Comparison of ENCODE assay signal across 9 cellular contexts in the genomic region with DNA sequence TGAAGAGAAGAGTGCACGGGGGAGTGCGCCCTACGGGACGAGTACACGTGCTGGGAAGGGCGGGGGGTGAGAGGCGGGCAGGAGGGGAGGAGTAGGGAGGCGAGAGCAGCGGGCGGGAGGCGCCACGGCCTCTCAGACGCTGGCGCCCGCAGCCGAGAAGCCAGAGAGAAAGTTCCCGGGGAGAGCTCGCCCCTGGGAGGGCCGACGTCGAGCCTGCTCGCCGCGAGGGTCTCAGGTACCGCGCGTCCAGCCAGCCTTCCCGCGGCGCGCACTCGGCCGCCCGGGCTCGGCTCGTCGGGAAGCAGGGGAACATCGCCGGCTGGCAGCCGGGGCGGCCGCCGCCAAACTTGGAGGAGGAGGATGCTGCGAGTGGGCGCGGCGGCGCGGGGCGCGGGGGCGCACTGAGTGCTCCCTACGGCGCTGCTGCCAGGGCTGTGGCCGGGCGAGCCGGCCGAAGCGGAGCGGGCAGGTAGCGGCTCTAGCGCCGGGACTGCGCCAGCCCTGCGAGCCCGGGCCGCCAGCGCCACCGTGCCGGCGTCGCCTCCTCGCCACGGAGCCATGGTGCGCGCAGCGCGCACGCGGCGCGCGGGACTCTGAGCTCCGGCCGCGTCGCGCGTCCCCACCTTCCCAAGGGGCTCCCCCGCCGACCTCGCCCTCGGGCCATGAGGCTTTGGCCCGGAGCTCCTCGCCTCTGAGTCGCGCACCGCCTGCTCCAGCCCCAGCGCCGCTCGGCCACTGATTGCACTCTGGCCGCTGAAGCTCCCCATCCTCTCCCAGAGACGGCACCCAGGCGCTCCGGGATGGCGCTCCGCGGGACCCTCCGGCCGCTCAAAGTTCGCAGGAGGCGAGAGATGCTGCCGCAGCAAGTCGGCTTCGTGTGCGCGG. TPM values are rescaled to one million over a fixed set of nuclear protein-coding genes. Genes with fewer than 3 reads are reported as not detected.
DNase-seq lines count a peak whose midpoint lies in the region; ATAC-seq, FAIRE-seq and TF ChIP-seq lines count a peak whose summit lies in the region.
"Had no signal": no experiment of that assay in that cellular context is flagged by ENCODE, and none has a peak within 500 bp of the region (broad histone marks: within the 10 kb centered on the region; RNA-seq: fewer than 3 reads in every experiment).

A gene with protein sequence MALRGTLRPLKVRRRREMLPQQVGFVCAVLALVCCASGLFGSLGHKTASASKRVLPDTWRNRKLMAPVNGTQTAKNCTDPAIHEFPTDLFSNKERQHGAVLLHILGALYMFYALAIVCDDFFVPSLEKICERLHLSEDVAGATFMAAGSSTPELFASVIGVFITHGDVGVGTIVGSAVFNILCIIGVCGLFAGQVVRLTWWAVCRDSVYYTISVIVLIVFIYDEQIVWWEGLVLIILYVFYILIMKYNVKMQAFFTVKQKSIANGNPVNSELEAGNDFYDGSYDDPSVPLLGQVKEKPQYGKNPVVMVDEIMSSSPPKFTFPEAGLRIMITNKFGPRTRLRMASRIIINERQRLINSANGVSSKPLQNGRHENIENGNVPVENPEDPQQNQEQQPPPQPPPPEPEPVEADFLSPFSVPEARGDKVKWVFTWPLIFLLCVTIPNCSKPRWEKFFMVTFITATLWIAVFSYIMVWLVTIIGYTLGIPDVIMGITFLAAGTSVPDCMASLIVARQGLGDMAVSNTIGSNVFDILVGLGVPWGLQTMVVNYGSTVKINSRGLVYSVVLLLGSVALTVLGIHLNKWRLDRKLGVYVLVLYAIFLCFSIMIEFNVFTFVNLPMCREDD (plus strand): TSS at position 135 of the 885 bp plus-strand sequence. CDS start 666 bp downstream, at position 801.

- TF ChIP-seq POLR2A in A549 (IDR thresholded peaks at IDR 0.05; ENCODE audit: low read length): no peak

- TF ChIP-seq EP300 in A549 (IDR thresholded peaks at IDR 0.05): no peak

- TF ChIP-seq CTCF in A549 (IDR thresholded peaks at IDR 0.05): no peak
- no peak for TF ChIP-seq CTCF in HEK293 (tag by site-specific recombination; IDR thresholded peaks at IDR 0.05)
- TF ChIP-seq CTCF in chondrocyte (IDR thresholded peaks at IDR 0.05): no peak

- H3K9me3 Mint-ChIP-seq in chondrocyte (ENCODE audit: low read depth): no peaks in the 10 kb centered on the region
- H3K9me3 Mint-ChIP-seq in naive B cell: peaks cover 0 to 5% (median 0%) of the 10 kb centered on the region in 7 donors

- POLR2A ChIA-PET in A549 (lab: Yijun Ruan, JAX): no interaction called here
- POLR2A ChIA-PET in HEK293 (lab: Yijun Ruan, JAX): no interaction called here

- H3K4me1 Mint-ChIP-seq in chondrocyte (ENCODE audit: low read depth) (peaks cover 13% of the 10 kb centered on the region), naive B cell (peaks cover 4 to 18% (median 5%) of the 10 kb centered on the region in 3 donors)

- H3K36me3 ChIP-seq in HEK293 (ENCODE audit: control insufficient read depth in 2 of 2, insufficient read depth in 1 of 2, low read length in 2 of 2): no peaks in the 10 kb centered on the region

- peak; percentile 74 to 78 for ATAC-seq in A549
- ATAC-seq in naive B cell (ENCODE audit: low read depth in 2 of 2): no peak
- ATAC-seq in GM21717 (IDR thresholded peaks at IDR 0.05; ENCODE audit: unreplicated experiment): no peak
- no peak for ATAC-seq in GM18867 (IDR thresholded peaks at IDR 0.05; ENCODE audit: unreplicated experiment)
- ATAC-seq in GM21423 (IDR thresholded peaks at IDR 0.05; ENCODE audit: unreplicated experiment): no peak

- no peaks in the 10 kb centered on the region; the same call in 2 of the 3 replicates for H3K9me3 ChIP-seq in A549
- no peaks in the 10 kb centered on the region for H3K9me3 ChIP-seq in HEK293 (ENCODE audit: control insufficient read depth, insufficient read depth, low read depth, low read length)

- DNase-seq in A549 (ENCODE audit: low read depth in 1 of 2, low spot score in 1 of 2) (peak; percentile 24 to 40), chondrocyte (ENCODE audit: low spot score) (no peak), naive B cell (no peak), 8988T (no peak)

- peak within 1 kb of the TSS; percentile 54 for H3K4me3 ChIP-seq in A549
- peak within 1 kb of the TSS; percentile 32 for H3K4me3 ChIP-seq in HEK293 (ENCODE audit: low read depth, low read length)

- H3K27ac Mint-ChIP-seq in chondrocyte (ENCODE audit: unreplicated experiment) (no peak within 1 kb of the TSS), naive B cell (no peak within 1 kb of the TSS)

- 0 out of 3 replicates have a peak, but pooled peaks cover 4% of the 10 kb centered on the region for H3K4me1 ChIP-seq in A549
- H3K4me1 ChIP-seq in HEK293 (ENCODE audit: control insufficient read depth, insufficient read depth, low read length): no peaks in the 10 kb centered on the region

- H3K27me3 Mint-ChIP-seq in chondrocyte (ENCODE audit: low read depth) (peaks cover 76% of the 10 kb centered on the region), naive B cell (peaks cover 64 to 81% (median 65%) of the 10 kb centered on the region in 3 donors)

- peak within 1 kb of the TSS; percentile 71 for H3K4me3 Mint-ChIP-seq in chondrocyte (ENCODE audit: unreplicated experiment)
- peak within 1 kb of the TSS in 7 of 8 donors; percentile 19 to 77 (median 58) for H3K4me3 Mint-ChIP-seq in naive B cell

- CTCF ChIA-PET in A549 (lab: Yijun Ruan, JAX) (interaction anchor here (0.8 to 2.5 kb wide), 5 partner anchors 11 to 251 kb away, joined by 3 to 7 read pairs (median 3); no protein-coding TSS in a partner anchor), HEK293 (lab: Yijun Ruan, JAX) (no interaction called here)

- FAIRE-seq in A549 (lab: Jason Lieb, UNC): no peak

- H3K4me2 ChIP-seq in A549: peak within 1 kb of the TSS; percentile 100

- peak within 1 kb of the TSS; percentile 35 to 36; a peak in 3 of 6 replicates for H3K27ac ChIP-seq in A549
- no peak within 1 kb of the TSS for H3K27ac ChIP-seq in HEK293 (ENCODE audit: extremely low read depth, low read depth, low read length)

- 1% methylated on average over 29 of the region's 117 CpGs for WGBS in A549 (ENCODE audit: missing lambda C conversion rate)

- H3K36me3 Mint-ChIP-seq in chondrocyte (ENCODE audit: low read depth): no peaks in the 10 kb centered on the region
- H3K36me3 Mint-ChIP-seq in naive B cell: peaks cover 0 to 9% of the 10 kb centered on the region in 2 donors

- no peak for TF ChIP-seq RAD21 in A549 (conservative IDR thresholded peaks at IDR 0.05 in 1 of 2, IDR thresholded peaks at IDR 0.05 in 1 of 2)

TF ChIP-seq in A549, 52 proteins besides CTCF, POLR2A, EP300 and RAD21 (continues in another document):
- TF ChIP-seq ZSCAN20 (CRISPR knock-in tag; IDR thresholded peaks at IDR 0.05) (no peak), RARB (CRISPR knock-in tag; IDR thresholded peaks at IDR 0.05) (no peak), HDAC2 (IDR thresholded peaks at IDR 0.05) (no peak), CHD2 (IDR thresholded peaks at IDR 0.05; ENCODE audit: low read length, partially characterized antibody) (no peak), HOXB5 (CRISPR knock-in tag; IDR thresholded peaks at IDR 0.05) (no peak)
- TF ChIP-seq, protein P1, sequence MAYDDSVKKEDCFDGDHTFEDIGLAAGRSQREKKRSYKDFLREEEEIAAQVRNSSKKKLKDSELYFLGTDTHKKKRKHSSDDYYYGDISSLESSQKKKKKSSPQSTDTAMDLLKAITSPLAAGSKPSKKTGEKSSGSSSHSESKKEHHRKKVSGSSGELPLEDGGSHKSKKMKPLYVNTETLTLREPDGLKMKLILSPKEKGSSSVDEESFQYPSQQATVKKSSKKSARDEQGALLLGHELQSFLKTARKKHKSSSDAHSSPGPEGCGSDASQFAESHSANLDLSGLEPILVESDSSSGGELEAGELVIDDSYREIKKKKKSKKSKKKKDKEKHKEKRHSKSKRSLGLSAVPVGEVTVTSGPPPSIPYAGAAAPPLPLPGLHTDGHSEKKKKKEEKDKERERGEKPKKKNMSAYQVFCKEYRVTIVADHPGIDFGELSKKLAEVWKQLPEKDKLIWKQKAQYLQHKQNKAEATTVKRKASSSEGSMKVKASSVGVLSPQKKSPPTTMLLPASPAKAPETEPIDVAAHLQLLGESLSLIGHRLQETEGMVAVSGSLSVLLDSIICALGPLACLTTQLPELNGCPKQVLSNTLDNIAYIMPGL (CRISPR knock-in tag; IDR thresholded peaks at IDR 0.05; ENCODE audit: borderline replicate concordance): no peak
- TF ChIP-seq, protein P2, sequence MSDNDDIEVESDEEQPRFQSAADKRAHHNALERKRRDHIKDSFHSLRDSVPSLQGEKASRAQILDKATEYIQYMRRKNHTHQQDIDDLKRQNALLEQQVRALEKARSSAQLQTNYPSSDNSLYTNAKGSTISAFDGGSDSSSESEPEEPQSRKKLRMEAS (IDR thresholded peaks at IDR 0.05): no peak

TF ChIP-seq in HEK293, 187 proteins besides CTCF, POLR2A, EP300 and RAD21 (continues in another document):
- peak; percentile 34; the same call in 1 of the 2 replicates for TF ChIP-seq ZNF600 (tag by site-specific recombination; IDR thresholded peaks at IDR 0.05)
- peak; percentile 85 for TF ChIP-seq KLF8 (tag by site-specific recombination; IDR thresholded peaks at IDR 0.05)
- 0 out of 2 replicates have a peak, but pooled peaks have one; percentile 36 for TF ChIP-seq ZNF366 (tag by site-specific recombination; conservative IDR thresholded peaks at IDR 0.05)
- TF ChIP-seq GLIS2 (tag by site-specific recombination; IDR thresholded peaks at IDR 0.05): peak; percentile 83

RNA-seq across cellular contexts. Expression of the gene that starts here (rescaled TPM):
- polyA plus RNA-seq in A549 (2011; rRNA removed): 0.19 and 0.25 TPM in 2 replicates
- polyA plus RNA-seq in A549 (2012; cell fraction: cytosol; rRNA removed): 0.07 and 0.08 TPM in 2 replicates
- polyA plus RNA-seq in A549 (2012; cell fraction: nucleus; rRNA removed): 0.12 and 0.36 TPM in 2 replicates
- 0.05 to 0.16 TPM (median 0.13 TPM) in 3 replicates for polyA plus RNA-seq in A549 (2017; fragmentation: RNase III; extraction: RNeasy Plus Mini Kit Qiagen cat#74134 plus additional on column Dnase treatment)
- polyA minus RNA-seq in A549 (2011; rRNA and poly(A)+ RNA removed): 0.24 and 0.79 TPM in 2 replicates
- total RNA-seq in chondrocyte: 0.29 to 0.77 TPM (median 0.37 TPM) in 3 replicates
- polyA plus RNA-seq in naive B cell (ENCODE audit: low read depth in 6 of 6): under 1 TPM in 4 of 6 donors, not detected in 2; 0.03 to 0.09 (median 0.05) TPM
- total RNA-seq: renal cortical epithelial cell had no signal

Comparison
In these comparisons a context has a peak if more than half of its experiments do, and no peak if none do; other contexts are left out.
1. Peak in DNase-seq, ATAC-seq, H3K4me3 ChIP-seq, H3K27ac ChIP-seq and H3K4me2 ChIP-seq in A549; RNA of the gene not detected or under 1 TPM.